1 cellular context compared by ENCODE assay signal in genomic region chr3:42632146-42632545, GRCh38.
TF ChIP-seq lines count a peak whose summit lies in the region.

No MANE protein-coding gene starts in this region.

TF ChIP-seq in A549, 52 proteins besides CTCF, POLR2A, EP300 and RAD21 (continued from another document):
- TF ChIP-seq ZSCAN20 (CRISPR knock-in tag; IDR thresholded peaks at IDR 0.05), result no peak
- TF ChIP-seq JUN (IDR thresholded peaks at IDR 0.05), result no peak
- TF ChIP-seq HOXA7 (CRISPR knock-in tag; IDR thresholded peaks at IDR 0.05), result no peak
- TF ChIP-seq HES2 (IDR thresholded peaks at IDR 0.05), result no peak
